In the genomic region with DNA sequence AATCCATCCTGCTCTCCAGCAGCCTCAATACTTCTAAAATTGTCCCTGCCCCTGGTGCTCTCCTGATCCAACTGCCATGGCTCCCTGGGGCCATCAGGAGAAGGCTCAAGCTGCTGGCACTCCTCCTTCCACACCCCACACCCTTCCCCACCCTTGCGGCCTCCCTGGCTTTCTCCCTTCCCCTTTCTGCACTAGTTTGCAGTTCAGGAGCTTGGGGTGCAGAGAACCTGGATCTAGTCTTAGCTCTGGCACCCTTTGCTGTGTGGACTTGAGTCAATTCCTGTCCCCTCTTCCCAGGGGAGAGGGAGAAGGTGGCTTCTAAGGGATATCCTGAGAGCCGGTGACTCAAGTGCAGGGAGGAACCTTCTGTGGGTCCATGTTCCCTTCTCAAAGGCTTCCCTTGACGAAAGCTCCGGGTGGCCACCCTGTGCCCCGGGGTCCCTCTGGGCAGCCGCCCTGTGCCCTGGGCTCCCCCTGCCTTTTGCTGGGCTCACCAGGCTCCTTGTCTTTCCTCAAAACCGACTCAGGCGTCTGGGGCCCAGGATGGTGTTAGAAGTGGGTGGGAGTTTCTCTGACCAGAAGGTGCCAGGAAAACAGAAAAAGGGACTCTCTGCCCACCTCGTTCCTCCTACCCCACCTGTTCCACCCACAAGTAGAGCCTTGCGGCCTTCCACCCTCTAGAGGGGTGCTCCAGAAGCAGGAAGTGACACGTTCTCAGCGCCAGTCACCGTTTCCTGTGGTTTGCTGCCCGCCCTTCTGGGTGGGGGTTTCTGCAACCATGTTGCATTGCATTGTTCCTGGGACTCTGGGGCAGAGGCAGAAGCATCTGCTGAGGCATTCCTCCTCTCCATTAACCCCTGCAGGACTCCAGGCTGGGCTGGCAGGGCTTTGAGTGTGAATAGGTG, we compare ENCODE assay signal across 1 cellular context.
TF ChIP-seq lines count a peak whose summit lies in the region.

No MANE protein-coding gene starts in this region.

TF ChIP-seq in GM12878, 131 proteins besides CTCF, POLR2A, EP300 and RAD21 (continued from another document):
- TF ChIP-seq RBBP5 (conservative IDR thresholded peaks at IDR 0.05) (no peak), NFIC (IDR thresholded peaks at IDR 0.05; ENCODE audit: low read depth, low read length) (peak; percentile 74; the same call in 1 of the 2 replicates), MTA3 (IDR thresholded peaks at IDR 0.05; ENCODE audit: borderline replicate concordance, low read length) (peak; percentile 93; the same call in 1 of the 2 replicates), JUNB (IDR thresholded peaks at IDR 0.05) (peak; percentile 37; the same call in 1 of the 2 replicates), PAX5 (IDR thresholded peaks at IDR 0.05; ENCODE audit: borderline replicate concordance, low read depth, low read length) (peak; percentile 86; the same call in 1 of the 2 replicates)
- TF ChIP-seq, protein P1, sequence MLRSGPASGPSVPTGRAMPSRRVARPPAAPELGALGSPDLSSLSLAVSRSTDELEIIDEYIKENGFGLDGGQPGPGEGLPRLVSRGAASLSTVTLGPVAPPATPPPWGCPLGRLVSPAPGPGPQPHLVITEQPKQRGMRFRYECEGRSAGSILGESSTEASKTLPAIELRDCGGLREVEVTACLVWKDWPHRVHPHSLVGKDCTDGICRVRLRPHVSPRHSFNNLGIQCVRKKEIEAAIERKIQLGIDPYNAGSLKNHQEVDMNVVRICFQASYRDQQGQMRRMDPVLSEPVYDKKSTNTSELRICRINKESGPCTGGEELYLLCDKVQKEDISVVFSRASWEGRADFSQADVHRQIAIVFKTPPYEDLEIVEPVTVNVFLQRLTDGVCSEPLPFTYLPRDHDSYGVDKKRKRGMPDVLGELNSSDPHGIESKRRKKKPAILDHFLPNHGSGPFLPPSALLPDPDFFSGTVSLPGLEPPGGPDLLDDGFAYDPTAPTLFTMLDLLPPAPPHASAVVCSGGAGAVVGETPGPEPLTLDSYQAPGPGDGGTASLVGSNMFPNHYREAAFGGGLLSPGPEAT (IDR thresholded peaks at IDR 0.05; ENCODE audit: low read depth) = peak; percentile 34; the same call in 1 of the 2 replicates
- TF ChIP-seq, protein P2, sequence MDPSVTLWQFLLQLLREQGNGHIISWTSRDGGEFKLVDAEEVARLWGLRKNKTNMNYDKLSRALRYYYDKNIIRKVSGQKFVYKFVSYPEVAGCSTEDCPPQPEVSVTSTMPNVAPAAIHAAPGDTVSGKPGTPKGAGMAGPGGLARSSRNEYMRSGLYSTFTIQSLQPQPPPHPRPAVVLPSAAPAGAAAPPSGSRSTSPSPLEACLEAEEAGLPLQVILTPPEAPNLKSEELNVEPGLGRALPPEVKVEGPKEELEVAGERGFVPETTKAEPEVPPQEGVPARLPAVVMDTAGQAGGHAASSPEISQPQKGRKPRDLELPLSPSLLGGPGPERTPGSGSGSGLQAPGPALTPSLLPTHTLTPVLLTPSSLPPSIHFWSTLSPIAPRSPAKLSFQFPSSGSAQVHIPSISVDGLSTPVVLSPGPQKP (IDR thresholded peaks at IDR 0.05; ENCODE audit: low read depth, low read length) = no peak
- TF ChIP-seq, protein P3, sequence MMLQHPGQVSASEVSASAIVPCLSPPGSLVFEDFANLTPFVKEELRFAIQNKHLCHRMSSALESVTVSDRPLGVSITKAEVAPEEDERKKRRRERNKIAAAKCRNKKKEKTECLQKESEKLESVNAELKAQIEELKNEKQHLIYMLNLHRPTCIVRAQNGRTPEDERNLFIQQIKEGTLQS (IDR thresholded peaks at IDR 0.05; ENCODE audit: borderline replicate concordance, extremely low read depth, low read depth, low read length) = no peak
- TF ChIP-seq, protein P4, sequence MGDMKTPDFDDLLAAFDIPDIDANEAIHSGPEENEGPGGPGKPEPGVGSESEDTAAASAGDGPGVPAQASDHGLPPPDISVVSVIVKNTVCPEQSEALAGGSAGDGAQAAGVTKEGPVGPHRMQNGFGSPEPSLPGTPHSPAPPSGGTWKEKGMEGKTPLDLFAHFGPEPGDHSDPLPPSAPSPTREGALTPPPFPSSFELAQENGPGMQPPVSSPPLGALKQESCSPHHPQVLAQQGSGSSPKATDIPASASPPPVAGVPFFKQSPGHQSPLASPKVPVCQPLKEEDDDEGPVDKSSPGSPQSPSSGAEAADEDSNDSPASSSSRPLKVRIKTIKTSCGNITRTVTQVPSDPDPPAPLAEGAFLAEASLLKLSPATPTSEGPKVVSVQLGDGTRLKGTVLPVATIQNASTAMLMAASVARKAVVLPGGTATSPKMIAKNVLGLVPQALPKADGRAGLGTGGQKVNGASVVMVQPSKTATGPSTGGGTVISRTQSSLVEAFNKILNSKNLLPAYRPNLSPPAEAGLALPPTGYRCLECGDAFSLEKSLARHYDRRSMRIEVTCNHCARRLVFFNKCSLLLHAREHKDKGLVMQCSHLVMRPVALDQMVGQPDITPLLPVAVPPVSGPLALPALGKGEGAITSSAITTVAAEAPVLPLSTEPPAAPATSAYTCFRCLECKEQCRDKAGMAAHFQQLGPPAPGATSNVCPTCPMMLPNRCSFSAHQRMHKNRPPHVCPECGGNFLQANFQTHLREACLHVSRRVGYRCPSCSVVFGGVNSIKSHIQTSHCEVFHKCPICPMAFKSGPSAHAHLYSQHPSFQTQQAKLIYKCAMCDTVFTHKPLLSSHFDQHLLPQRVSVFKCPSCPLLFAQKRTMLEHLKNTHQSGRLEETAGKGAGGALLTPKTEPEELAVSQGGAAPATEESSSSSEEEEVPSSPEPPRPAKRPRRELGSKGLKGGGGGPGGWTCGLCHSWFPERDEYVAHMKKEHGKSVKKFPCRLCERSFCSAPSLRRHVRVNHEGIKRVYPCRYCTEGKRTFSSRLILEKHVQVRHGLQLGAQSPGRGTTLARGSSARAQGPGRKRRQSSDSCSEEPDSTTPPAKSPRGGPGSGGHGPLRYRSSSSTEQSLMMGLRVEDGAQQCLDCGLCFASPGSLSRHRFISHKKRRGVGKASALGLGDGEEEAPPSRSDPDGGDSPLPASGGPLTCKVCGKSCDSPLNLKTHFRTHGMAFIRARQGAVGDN (IDR thresholded peaks at IDR 0.05) = 0 out of 2 replicates have a peak, but pooled peaks have one; percentile 47
